ENCODE assay signal across 8 cellular contexts in genomic region chr19:36573020-36573947, GRCh38. TPM values are rescaled to one million over a fixed set of nuclear protein-coding genes. Genes with fewer than 3 reads are reported as not detected.
DNase-seq lines count a peak whose midpoint lies in the region; ATAC-seq and TF ChIP-seq lines count a peak whose summit lies in the region.

Gene ZNF529, minus strand, starts transcription at chr19:36573292. Its CDS starts 946 bp downstream, at chr19:36572346.

- no peaks in the 10 kb centered on the region for H4K20me1 ChIP-seq in DOHH2 (ENCODE audit: control insufficient read depth, insufficient read depth, low read depth, low read length)
- no peaks in the 10 kb centered on the region for H4K20me1 ChIP-seq in Karpas-422 (ENCODE audit: insufficient read depth, low read depth, low read length)

- TF ChIP-seq CTCF in DOHH2 (IDR thresholded peaks at IDR 0.05; ENCODE audit: low read depth, low read length, poor library complexity, severe bottlenecking) (no peak), fibroblast of mammary gland (conservative IDR thresholded peaks at IDR 0.05; ENCODE audit: control insufficient read depth, insufficient read depth, low read depth, low read length) (no peak)

- H3K4me1 Mint-ChIP-seq in activated T-helper 1 cell treated with anti-CD3 and anti-CD28 coated beads, Interleukin-12 subunit alpha, Interleukin-12 subunit beta, Interleukin-2, Interleukin-4 antibody, amounts not matched to agents 30 ng/mL and 10 ng/mL and 1 ng/mL, durations not matched to agents 14 hours and 24 hours and 36 hours (ENCODE audit: low read depth) = peaks cover 31% of the 10 kb centered on the region
- peaks cover 23 to 46% (median 40%) of the 10 kb centered on the region in 7 donors for H3K4me1 Mint-ChIP-seq in naive thymus-derived CD4-positive, alpha-beta T cell
- H3K4me1 Mint-ChIP-seq in stimulated activated naive B cell treated with anti-CD40 and anti-IgM and Interleukin-4, amounts not matched to agents 10 μg/mL and 1 μg/mL and 100 μg/mL, for 72 hours = peaks cover 25 to 39% of the 10 kb centered on the region in 2 donors

- H3K4me1 ChIP-seq in DOHH2 (ENCODE audit: control insufficient read depth, low read length) = peaks cover 16% of the 10 kb centered on the region
- H3K4me1 ChIP-seq in Karpas-422 (ENCODE audit: low read length) = peaks cover 17% of the 10 kb centered on the region
- H3K4me1 ChIP-seq in naive thymus-derived CD4-positive, alpha-beta T cell (ENCODE audit: control insufficient read depth in 2 of 2, insufficient read depth in 2 of 2, low read length in 2 of 2) = peaks cover 0 to 15% of the 10 kb centered on the region in 2 donors

- H3K36me3 ChIP-seq in DOHH2 (ENCODE audit: control insufficient read depth, low read length) (peaks cover 14% of the 10 kb centered on the region), Karpas-422 (ENCODE audit: insufficient read depth, low read length) (peaks cover 69% of the 10 kb centered on the region)
- peaks cover 0 to 45% (median 0%) of the 10 kb centered on the region in 3 experiments for H3K36me3 ChIP-seq in naive thymus-derived CD4-positive, alpha-beta T cell (ENCODE audit: control insufficient read depth in 2 of 3, insufficient read depth in 3 of 3, low read length in 3 of 3)

- peak within 1 kb of the TSS; percentile 98 for H3K27ac Mint-ChIP-seq in activated T-helper 1 cell treated with anti-CD3 and anti-CD28 coated beads, Interleukin-12 subunit alpha, Interleukin-12 subunit beta, Interleukin-2, Interleukin-4 antibody, amounts not matched to agents 30 ng/mL and 10 ng/mL and 1 ng/mL, durations not matched to agents 14 hours and 24 hours and 36 hours
- H3K27ac Mint-ChIP-seq in naive thymus-derived CD4-positive, alpha-beta T cell = peak within 1 kb of the TSS; percentile 94 to 100 (median 98)
- H3K27ac Mint-ChIP-seq in stimulated activated naive B cell treated with anti-CD40 and anti-IgM and Interleukin-4, amounts not matched to agents 10 μg/mL and 1 μg/mL and 100 μg/mL, for 72 hours = peak within 1 kb of the TSS; percentile 99

- H3K9me2 ChIP-seq in DOHH2 (replicated peaks; ENCODE audit: control insufficient read depth, low read length) (no peaks in the 10 kb centered on the region), Karpas-422 (replicated peaks; ENCODE audit: insufficient read depth, low read length) (no peaks in the 10 kb centered on the region)

- H3K4me2 ChIP-seq in DOHH2 (ENCODE audit: low read length) (peak within 1 kb of the TSS; percentile 97), Karpas-422 (ENCODE audit: low read depth, low read length, poor library complexity, severe bottlenecking) (peak within 1 kb of the TSS; percentile 72)

- intact Hi-C loops in activated T-helper 1 cell treated with anti-CD3 and anti-CD28 coated beads, Interleukin-12 subunit alpha, Interleukin-12 subunit beta, Interleukin-2, Interleukin-4 antibody, amounts not matched to agents 30 ng/mL and 10 ng/mL and 1 ng/mL, durations not matched to agents 14 hours and 24 hours and 36 hours (cut with micrococcal nuclease) = loop anchor here (1.0 to 2.0 kb wide), 12 partner anchors 31 to 896 kb away; partner anchors contain the start of genes ZFP14, ZNF260, ZNF345 and ZNF420
- intact Hi-C loops in naive thymus-derived CD4-positive, alpha-beta T cell (cut with micrococcal nuclease) = loop anchor here (1.0 to 10.0 kb wide), 20 partner anchors 32 to 1334 kb away; partner anchors contain the start of genes ZFP14 (in 2 of the 2), ZNF260 (in 2 of the 2), ZNF345 (in 2 of the 2) and ZNF382 (in 2 of the 2)

- H3K9me3 ChIP-seq in DOHH2 (ENCODE audit: control insufficient read depth, insufficient read depth, low read length) (peaks cover 20% of the 10 kb centered on the region), Karpas-422 (ENCODE audit: low read length) (peaks cover 25% of the 10 kb centered on the region)
- H3K9me3 ChIP-seq in naive thymus-derived CD4-positive, alpha-beta T cell (ENCODE audit: control insufficient read depth in 2 of 3, low read length in 3 of 3) = peaks cover 0 to 17% (median 4%) of the 10 kb centered on the region in 3 experiments

- H3K9me3 Mint-ChIP-seq in activated T-helper 1 cell treated with anti-CD3 and anti-CD28 coated beads, Interleukin-12 subunit alpha, Interleukin-12 subunit beta, Interleukin-2, Interleukin-4 antibody, amounts not matched to agents 30 ng/mL and 10 ng/mL and 1 ng/mL, durations not matched to agents 14 hours and 24 hours and 36 hours = peaks cover 27% of the 10 kb centered on the region
- peaks cover 0 to 66% (median 26%) of the 10 kb centered on the region in 11 donors for H3K9me3 Mint-ChIP-seq in naive thymus-derived CD4-positive, alpha-beta T cell
- peaks cover 2 to 4% of the 10 kb centered on the region in 2 donors for H3K9me3 Mint-ChIP-seq in stimulated activated naive B cell treated with anti-CD40 and anti-IgM and Interleukin-4, amounts not matched to agents 10 μg/mL and 1 μg/mL and 100 μg/mL, for 72 hours

- POLR2A ChIA-PET in naive thymus-derived CD4-positive, alpha-beta T cell (lab: Charles Lee) = interaction anchor here (0.5 to 2.0 kb wide), 12 partner anchors 9 to 934 kb away, joined by 3 to 18 read pairs (median 3); partner anchors contain the start of genes ZFP14, ZNF260, ZNF382 and ZNF566

- H3K9ac ChIP-seq in Karpas-422 (ENCODE audit: low read length) = peak within 1 kb of the TSS; percentile 83

- no peaks in the 10 kb centered on the region for H3K27me3 Mint-ChIP-seq in activated T-helper 1 cell treated with anti-CD3 and anti-CD28 coated beads, Interleukin-12 subunit alpha, Interleukin-12 subunit beta, Interleukin-2, Interleukin-4 antibody, amounts not matched to agents 30 ng/mL and 10 ng/mL and 1 ng/mL, durations not matched to agents 14 hours and 24 hours and 36 hours (ENCODE audit: insufficient read depth)
- H3K27me3 Mint-ChIP-seq in naive thymus-derived CD4-positive, alpha-beta T cell = no peaks in the 10 kb centered on the region
- H3K27me3 Mint-ChIP-seq in stimulated activated naive B cell treated with anti-CD40 and anti-IgM and Interleukin-4, amounts not matched to agents 10 μg/mL and 1 μg/mL and 100 μg/mL, for 72 hours = no peaks in the 10 kb centered on the region

- CTCF ChIA-PET in naive thymus-derived CD4-positive, alpha-beta T cell (lab: Charles Lee) = interaction anchor here (0.5 kb wide), 1 partner anchor 276 kb away, joined by 3 read pairs; no protein-coding TSS in a partner anchor

- H3F3A ChIP-seq in DOHH2 (ENCODE audit: control insufficient read depth, insufficient read depth) = no peaks in the 10 kb centered on the region

- H3K4me3 ChIP-seq in DOHH2 (ENCODE audit: low read length) (peak within 1 kb of the TSS; percentile 99), Karpas-422 (ENCODE audit: low read length) (peak within 1 kb of the TSS; percentile 94), fibroblast of mammary gland (ENCODE audit: control insufficient read depth, low read depth, low read length) (peak within 1 kb of the TSS; percentile 93)
- H3K4me3 ChIP-seq in naive thymus-derived CD4-positive, alpha-beta T cell (ENCODE audit: low read length) = peak within 1 kb of the TSS; percentile 95

- H3K4me3 Mint-ChIP-seq in activated T-helper 1 cell treated with anti-CD3 and anti-CD28 coated beads, Interleukin-12 subunit alpha, Interleukin-12 subunit beta, Interleukin-2, Interleukin-4 antibody, amounts not matched to agents 30 ng/mL and 10 ng/mL and 1 ng/mL, durations not matched to agents 14 hours and 24 hours and 36 hours = peak within 1 kb of the TSS; percentile 89
- peak within 1 kb of the TSS; percentile 80 to 100 (median 93) for H3K4me3 Mint-ChIP-seq in naive thymus-derived CD4-positive, alpha-beta T cell
- H3K4me3 Mint-ChIP-seq in stimulated activated naive B cell treated with anti-CD40 and anti-IgM and Interleukin-4, amounts not matched to agents 10 μg/mL and 1 μg/mL and 100 μg/mL, for 72 hours = peak within 1 kb of the TSS; percentile 88 to 92

- DNase-seq in Karpas-422 = peak; percentile 96
- peak; percentile 88 for DNase-seq in RKO (ENCODE audit: low spot score)
- DNase-seq in activated T-helper 1 cell treated with anti-CD3 and anti-CD28 coated beads, Interleukin-12 subunit alpha, Interleukin-12 subunit beta, Interleukin-2, Interleukin-4 antibody, amounts not matched to agents 30 ng/mL and 10 ng/mL and 1 ng/mL, durations not matched to agents 14 hours and 24 hours and 36 hours (ENCODE audit: low spot score) = peak; percentile 85
- peak; percentile 88 for DNase-seq in fibroblast of mammary gland (ENCODE audit: low read depth)
- DNase-seq in naive thymus-derived CD4-positive, alpha-beta T cell = peak; percentile 67 to 95 (median 85)
- peak; percentile 90 for DNase-seq in stimulated activated naive B cell treated with anti-CD40 and anti-IgM and Interleukin-4, amounts not matched to agents 10 μg/mL and 1 μg/mL and 100 μg/mL, for 72 hours

- H2AFZ ChIP-seq in Karpas-422 (ENCODE audit: low read length) = peak within 1 kb of the TSS; percentile 86

- ATAC-seq in GM21825 (IDR thresholded peaks at IDR 0.05; ENCODE audit: unreplicated experiment) = peak; percentile 92
- peak; percentile 95 for ATAC-seq in naive thymus-derived CD4-positive, alpha-beta T cell
- peak; percentile 93 to 94 for ATAC-seq in stimulated activated naive B cell treated with anti-CD40 and anti-IgM and Interleukin-4, amounts not matched to agents 10 μg/mL and 1 μg/mL and 100 μg/mL, for 72 hours (replicated peaks)

- H3K79me2 ChIP-seq in DOHH2 (ENCODE audit: control insufficient read depth, low read length) (peaks cover 12% of the 10 kb centered on the region), Karpas-422 (ENCODE audit: low read length) (peaks cover 77% of the 10 kb centered on the region)

- H3K27ac ChIP-seq in DOHH2 (ENCODE audit: low read depth, low read length) = peak within 1 kb of the TSS; percentile 22; the same call in 1 of the 2 replicates
- H3K27ac ChIP-seq in Karpas-422 (ENCODE audit: low read length) = peak within 1 kb of the TSS; percentile 39; the same call in 1 of the 2 replicates
- H3K27ac ChIP-seq in naive thymus-derived CD4-positive, alpha-beta T cell (ENCODE audit: low read depth, low read length) = peak within 1 kb of the TSS; percentile 98

- H3K36me3 Mint-ChIP-seq in activated T-helper 1 cell treated with anti-CD3 and anti-CD28 coated beads, Interleukin-12 subunit alpha, Interleukin-12 subunit beta, Interleukin-2, Interleukin-4 antibody, amounts not matched to agents 30 ng/mL and 10 ng/mL and 1 ng/mL, durations not matched to agents 14 hours and 24 hours and 36 hours (ENCODE audit: low read depth) = peaks cover 70% of the 10 kb centered on the region
- H3K36me3 Mint-ChIP-seq in naive thymus-derived CD4-positive, alpha-beta T cell = peaks cover 31 to 75% (median 70%) of the 10 kb centered on the region in 5 donors
- H3K36me3 Mint-ChIP-seq in stimulated activated naive B cell treated with anti-CD40 and anti-IgM and Interleukin-4, amounts not matched to agents 10 μg/mL and 1 μg/mL and 100 μg/mL, for 72 hours = peaks cover 40 to 66% of the 10 kb centered on the region in 2 donors

- H3K27me3 ChIP-seq in DOHH2 (ENCODE audit: control insufficient read depth, low read length) (no peaks in the 10 kb centered on the region), Karpas-422 (ENCODE audit: low read length) (no peaks in the 10 kb centered on the region)
- H3K27me3 ChIP-seq in naive thymus-derived CD4-positive, alpha-beta T cell (ENCODE audit: control insufficient read depth in 2 of 2, insufficient read depth in 2 of 2, low read length in 2 of 2) = no peaks in the 10 kb centered on the region

RNA-seq across cellular contexts. Expression of gene ZNF529, which starts in this region (rescaled TPM):
- total RNA-seq in Karpas-422 (2014; rRNA removed; shearing (Covaris generic); ENCODE audit: low replicate concordance) = 12.2 and 23.1 TPM in 2 replicates
- 20.3 and 20.7 TPM in 2 replicates for total RNA-seq in activated T-helper 1 cell treated with anti-CD3 and anti-CD28 coated beads, Interleukin-12 subunit alpha, Interleukin-12 subunit beta, Interleukin-2, Interleukin-4 antibody, amounts not matched to agents 30 ng/mL and 10 ng/mL and 1 ng/mL, durations not matched to agents 14 hours and 24 hours and 36 hours
- 10 to 100 TPM; 22.6 to 37.8 (median 33.8) TPM for total RNA-seq in naive thymus-derived CD4-positive, alpha-beta T cell
- 10 to 100 TPM in 1 of 2 donors, 1 to 10 TPM in 1; 9.9 to 12.3 TPM for polyA plus RNA-seq in naive thymus-derived CD4-positive, alpha-beta T cell

Comparison
In these comparisons a context has a peak if more than half of its experiments do, and no peak if none do; other contexts are left out.
1. Peak in every context shown above with its lines: DNase-seq, ATAC-seq, H3K4me3 ChIP-seq and H3K27ac ChIP-seq.
2. H3K27ac ChIP-seq: peak in every context shown above with its lines; median percentile 98 in naive thymus-derived CD4-positive, alpha-beta T cell; 39 in Karpas-422; 22 in DOHH2.